ENCODE assay signal across 1 cellular context in the genomic region with DNA sequence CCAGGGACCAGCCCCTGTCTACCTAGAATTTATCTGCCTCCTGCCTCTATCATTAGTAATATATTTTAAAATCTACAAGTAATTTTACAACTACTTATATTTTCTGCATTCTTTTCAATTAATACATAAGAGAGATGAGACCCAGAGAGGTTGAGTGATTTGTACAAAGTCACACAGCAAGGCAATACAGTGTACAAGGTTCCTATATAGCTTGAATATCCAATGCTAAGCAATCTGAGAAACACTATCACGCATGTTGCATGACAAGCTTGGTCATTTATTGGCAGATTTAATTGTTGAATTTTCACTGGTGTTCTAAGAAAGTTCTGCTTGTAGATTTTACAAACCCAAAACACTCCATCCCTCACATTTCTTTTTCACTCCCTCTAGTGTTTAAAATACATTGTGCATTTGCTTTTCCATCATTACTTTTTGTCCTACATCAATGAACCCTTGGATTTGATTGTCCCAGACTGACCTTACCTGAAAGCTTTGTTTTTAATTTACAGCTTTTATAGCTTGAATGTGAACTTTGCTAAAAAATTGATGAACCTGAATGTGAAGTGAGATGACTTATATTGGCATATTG.
TF ChIP-seq lines count a peak whose summit lies in the region.

No MANE protein-coding gene starts in this region.

TF ChIP-seq in liver, 16 proteins besides CTCF, POLR2A, EP300 and RAD21 (continued from another document):
- TF ChIP-seq, protein P1, sequence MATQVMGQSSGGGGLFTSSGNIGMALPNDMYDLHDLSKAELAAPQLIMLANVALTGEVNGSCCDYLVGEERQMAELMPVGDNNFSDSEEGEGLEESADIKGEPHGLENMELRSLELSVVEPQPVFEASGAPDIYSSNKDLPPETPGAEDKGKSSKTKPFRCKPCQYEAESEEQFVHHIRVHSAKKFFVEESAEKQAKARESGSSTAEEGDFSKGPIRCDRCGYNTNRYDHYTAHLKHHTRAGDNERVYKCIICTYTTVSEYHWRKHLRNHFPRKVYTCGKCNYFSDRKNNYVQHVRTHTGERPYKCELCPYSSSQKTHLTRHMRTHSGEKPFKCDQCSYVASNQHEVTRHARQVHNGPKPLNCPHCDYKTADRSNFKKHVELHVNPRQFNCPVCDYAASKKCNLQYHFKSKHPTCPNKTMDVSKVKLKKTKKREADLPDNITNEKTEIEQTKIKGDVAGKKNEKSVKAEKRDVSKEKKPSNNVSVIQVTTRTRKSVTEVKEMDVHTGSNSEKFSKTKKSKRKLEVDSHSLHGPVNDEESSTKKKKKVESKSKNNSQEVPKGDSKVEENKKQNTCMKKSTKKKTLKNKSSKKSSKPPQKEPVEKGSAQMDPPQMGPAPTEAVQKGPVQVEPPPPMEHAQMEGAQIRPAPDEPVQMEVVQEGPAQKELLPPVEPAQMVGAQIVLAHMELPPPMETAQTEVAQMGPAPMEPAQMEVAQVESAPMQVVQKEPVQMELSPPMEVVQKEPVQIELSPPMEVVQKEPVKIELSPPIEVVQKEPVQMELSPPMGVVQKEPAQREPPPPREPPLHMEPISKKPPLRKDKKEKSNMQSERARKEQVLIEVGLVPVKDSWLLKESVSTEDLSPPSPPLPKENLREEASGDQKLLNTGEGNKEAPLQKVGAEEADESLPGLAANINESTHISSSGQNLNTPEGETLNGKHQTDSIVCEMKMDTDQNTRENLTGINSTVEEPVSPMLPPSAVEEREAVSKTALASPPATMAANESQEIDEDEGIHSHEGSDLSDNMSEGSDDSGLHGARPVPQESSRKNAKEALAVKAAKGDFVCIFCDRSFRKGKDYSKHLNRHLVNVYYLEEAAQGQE (IDR thresholded peaks at IDR 0.05), result no peak
- TF ChIP-seq, protein P2, sequence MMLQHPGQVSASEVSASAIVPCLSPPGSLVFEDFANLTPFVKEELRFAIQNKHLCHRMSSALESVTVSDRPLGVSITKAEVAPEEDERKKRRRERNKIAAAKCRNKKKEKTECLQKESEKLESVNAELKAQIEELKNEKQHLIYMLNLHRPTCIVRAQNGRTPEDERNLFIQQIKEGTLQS (IDR thresholded peaks at IDR 0.05), result no peak
- no peak for TF ChIP-seq FOXA1 (IDR thresholded peaks at IDR 0.05)
TF ChIP-seq in liver: peak in this region for 0.
